Comparison of ENCODE assay signal across 26 cellular contexts in genomic region chr14:74637184-74637562, GRCh38. TPM values are rescaled to one million over a fixed set of nuclear protein-coding genes. Genes with fewer than 3 reads are reported as not detected.
A peak's percentile ranks its signal among the peaks of the same experiment; 100 is the strongest.
DNase-seq lines count a peak whose midpoint lies in the region; ATAC-seq and TF ChIP-seq lines count a peak whose summit lies in the region.
"Had no signal": no experiment of that assay in that cellular context is flagged by ENCODE, and none has a peak within 500 bp of the region (broad histone marks: within the 10 kb centered on the region; RNA-seq: fewer than 3 reads in every experiment).

No MANE protein-coding gene starts in this region.

- ATAC-seq in GM18517 (IDR thresholded peaks at IDR 0.05; ENCODE audit: unreplicated experiment): no peak
- no peak for ATAC-seq in HG02870 (IDR thresholded peaks at IDR 0.05; ENCODE audit: unreplicated experiment)
- ATAC-seq: activated T-helper 17 cell treated with anti-CD3 and anti-CD28 coated beads, Interleukin-2, amount 50 U/mL, for 72 hours; psoas muscle had no signal

- no peak overlapping the region for H3K4me3 Mint-ChIP-seq in neural progenitor cell
- H3K4me3 Mint-ChIP-seq: activated naive CD4-positive, alpha-beta T cell treated with anti-CD3 and anti-CD28 coated beads, Interleukin-2, amount 10 ng/mL, durations not matched to agents 7 days and 5 days; activated T-helper 17 cell treated with anti-CD3 and anti-CD28 coated beads, Interleukin-2, amount 50 U/mL, for 72 hours; brain; memory B cell had no signal

- H3K9me3 Mint-ChIP-seq in neural progenitor cell: no peaks in the 10 kb centered on the region
- H3K9me3 Mint-ChIP-seq: activated naive CD4-positive, alpha-beta T cell treated with anti-CD3 and anti-CD28 coated beads, Interleukin-2, amount 10 ng/mL, durations not matched to agents 7 days and 5 days; activated T-helper 17 cell treated with anti-CD3 and anti-CD28 coated beads, Interleukin-2, amount 50 U/mL, for 72 hours; brain; memory B cell had no signal

- peak; percentile 43 for DNase-seq in NCI-H524 treated with DMSO at 0.1 percent for 48 hours (lab: John Stamatoyannopoulos, UW)
- peak; percentile 35 for DNase-seq in choroid plexus epithelial cell (ENCODE audit: low read depth)
- DNase-seq in neural progenitor cell (ENCODE audit: low spot score): peak; percentile 28
- no peak for DNase-seq in GOT3 (lab: John Stamatoyannopoulos, UW)
- DNase-seq in dorsolateral prefrontal cortex: no peak
- DNase-seq: activated CD4-positive, alpha-beta T cell treated with anti-CD3 and anti-CD28 coated beads for 4 hours; activated naive CD4-positive, alpha-beta T cell treated with anti-CD3 and anti-CD28 coated beads, Interleukin-2, amount 10 ng/mL, durations not matched to agents 7 days and 5 days; adrenal gland; DMS53; HCEC 1CT; NCI-H1048; NCI-H187; NCI-H748 treated with DMSO at 0.1 percent for 48 hours; nucleus accumbens; psoas muscle; stimulated activated naive CD4-positive, alpha-beta T cell; SW 1271; T1000 had no signal

- POLR2A ChIA-PET in HEK293 (lab: Yijun Ruan, JAX): no interaction called here

- intact Hi-C loops in dorsolateral prefrontal cortex (cut with DNase I): no loop called here

- H3K79me2 ChIP-seq in neural progenitor cell (ENCODE audit: low read depth): no peaks in the 10 kb centered on the region

- no peak overlapping the region for H2AFZ ChIP-seq in neural progenitor cell (replicated peaks)

- no peaks in the 10 kb centered on the region for H3K36me3 ChIP-seq in HEK293 (ENCODE audit: control insufficient read depth in 2 of 2, insufficient read depth in 1 of 2, low read length in 2 of 2)
- H3K36me3 ChIP-seq in neural progenitor cell: no peaks in the 10 kb centered on the region
- H3K36me3 ChIP-seq: adrenal gland; BLaER1 treated with 17β-estradiol and CSF1 and Interleukin-3, amounts not matched to agents 10 nM and 100 nM had no signal

- H3K27ac ChIP-seq in HEK293 (ENCODE audit: extremely low read depth, low read depth, low read length): no peak overlapping the region
- H3K27ac ChIP-seq in neural progenitor cell: no peak overlapping the region
- no peak overlapping the region for H3K27ac ChIP-seq in dorsolateral prefrontal cortex
- H3K27ac ChIP-seq: adrenal gland; BLaER1 treated with 17β-estradiol and CSF1 and Interleukin-3, amounts not matched to agents 10 nM and 100 nM; psoas muscle; VCaP had no signal

- H3K9me3 ChIP-seq in HEK293 (ENCODE audit: control insufficient read depth, insufficient read depth, low read depth, low read length) (no peaks in the 10 kb centered on the region), neural progenitor cell (ENCODE audit: low read depth) (no peaks in the 10 kb centered on the region)
- H3K9me3 ChIP-seq: adrenal gland; BLaER1 treated with 17β-estradiol and CSF1 and Interleukin-3, amounts not matched to agents 10 nM and 100 nM; psoas muscle had no signal

- no peak overlapping the region for H3K4me3 ChIP-seq in HEK293 (ENCODE audit: low read depth, low read length)
- no peak overlapping the region for H3K4me3 ChIP-seq in choroid plexus epithelial cell (ENCODE audit: low read depth, low read length)
- H3K4me3 ChIP-seq in neural progenitor cell: no peak overlapping the region
- no peak overlapping the region for H3K4me3 ChIP-seq in dorsolateral prefrontal cortex
- H3K4me3 ChIP-seq: adrenal gland; BLaER1 treated with 17β-estradiol and CSF1 and Interleukin-3, amounts not matched to agents 10 nM and 100 nM; psoas muscle had no signal

- H3K9ac ChIP-seq in neural progenitor cell: no peak overlapping the region
- H3K9ac ChIP-seq: BLaER1 treated with 17β-estradiol and CSF1 and Interleukin-3, amounts not matched to agents 10 nM and 100 nM had no signal

- no peaks in the 10 kb centered on the region for H3K36me3 Mint-ChIP-seq in neural progenitor cell
- H3K36me3 Mint-ChIP-seq: activated naive CD4-positive, alpha-beta T cell treated with anti-CD3 and anti-CD28 coated beads, Interleukin-2, amount 10 ng/mL, durations not matched to agents 7 days and 5 days; brain; memory B cell had no signal

- H3K27ac Mint-ChIP-seq in neural progenitor cell: no peak overlapping the region
- H3K27ac Mint-ChIP-seq: activated naive CD4-positive, alpha-beta T cell treated with anti-CD3 and anti-CD28 coated beads, Interleukin-2, amount 10 ng/mL, durations not matched to agents 7 days and 5 days; activated T-helper 17 cell treated with anti-CD3 and anti-CD28 coated beads, Interleukin-2, amount 50 U/mL, for 72 hours; memory B cell had no signal

- no peaks in the 10 kb centered on the region for H3K4me1 ChIP-seq in HEK293 (ENCODE audit: control insufficient read depth, insufficient read depth, low read length)
- H3K4me1 ChIP-seq in neural progenitor cell: peaks cover 21% of the 10 kb centered on the region
- H3K4me1 ChIP-seq: adrenal gland had no signal

- H4K20me1 ChIP-seq in neural progenitor cell (ENCODE audit: low read depth): no peaks in the 10 kb centered on the region

- TF ChIP-seq CTCF in HEK293 (tag by site-specific recombination; IDR thresholded peaks at IDR 0.05) (no peak), choroid plexus epithelial cell (conservative IDR thresholded peaks at IDR 0.05; ENCODE audit: low read depth, low read length) (no peak), neural progenitor cell (IDR thresholded peaks at IDR 0.05) (no peak), dorsolateral prefrontal cortex (IDR thresholded peaks at IDR 0.05 in 54 of 56, conservative IDR thresholded peaks at IDR 0.05 in 2 of 56; ENCODE audit: low read depth in 1 of 56, partially characterized antibody in 56 of 56) (no peak)

- peaks cover 30% of the 10 kb centered on the region for H3K4me1 Mint-ChIP-seq in neural progenitor cell
- H3K4me1 Mint-ChIP-seq: activated naive CD4-positive, alpha-beta T cell treated with anti-CD3 and anti-CD28 coated beads, Interleukin-2, amount 10 ng/mL, durations not matched to agents 7 days and 5 days; activated T-helper 17 cell treated with anti-CD3 and anti-CD28 coated beads, Interleukin-2, amount 50 U/mL, for 72 hours; memory B cell had no signal

- H3K4me2 ChIP-seq in neural progenitor cell: peak overlapping the region; percentile 47
- H3K4me2 ChIP-seq: BLaER1 treated with 17β-estradiol and CSF1 and Interleukin-3, amounts not matched to agents 10 nM and 100 nM had no signal

- CTCF ChIA-PET in HEK293 (lab: Yijun Ruan, JAX): interaction anchor here (0.6 kb wide), 3 partner anchors 8 to 634 kb away, joined by 3 read pairs; no protein-coding TSS in a partner anchor

- H3K27me3 Mint-ChIP-seq in neural progenitor cell (ENCODE audit: insufficient read depth, low read depth): no peaks in the 10 kb centered on the region

- H3K27me3 ChIP-seq in neural progenitor cell: no peaks in the 10 kb centered on the region
- peaks cover 0 to 27% (median 0%) of the 10 kb centered on the region in 45 donors for H3K27me3 ChIP-seq in dorsolateral prefrontal cortex
- H3K27me3 ChIP-seq: adrenal gland; BLaER1 treated with 17β-estradiol and CSF1 and Interleukin-3, amounts not matched to agents 10 nM and 100 nM had no signal

- H3F3A ChIP-seq in neural progenitor cell (ENCODE audit: low read depth): no peaks in the 10 kb centered on the region

TF ChIP-seq in HEK293, 187 proteins besides CTCF, POLR2A, EP300 and RAD21:
- no peak for TF ChIP-seq AEBP2 (tag by site-specific recombination; IDR thresholded peaks at IDR 0.05; ENCODE audit: borderline replicate concordance)
- peak; percentile 61 for TF ChIP-seq ZIC2 (tag by site-specific recombination; IDR thresholded peaks at IDR 0.05)

RNA-seq across cellular contexts. Expression of gene LTBP2, which starts 25.1 kb away (rescaled TPM):
- 0.43 and 0.84 TPM in 2 replicates for total RNA-seq in neural progenitor cell (ENCODE audit: low replicate concordance)
- total RNA-seq in dorsolateral prefrontal cortex: 10 to 100 TPM in 2 of 120 experiments, 1 to 10 TPM in 112, under 1 TPM in 6; 0.43 to 16.5 (median 2.3) TPM

Comparison
In these comparisons a context has a peak if more than half of its experiments do, and no peak if none do; other contexts are left out.
1. DNase-seq: peak in NCI-H524 treated with DMSO at 0.1 percent for 48 hours (single experiment), choroid plexus epithelial cell (single experiment) and neural progenitor cell (single experiment); none in GOT3 (single experiment) and dorsolateral prefrontal cortex (0 of 10).